ENCODE assay signal across 1 cellular context in genomic region chr10:79209340-79209739, GRCh38.
TF ChIP-seq lines count a peak whose summit lies in the region.

No MANE protein-coding gene starts in this region.

TF ChIP-seq in endothelial cell of umbilical vein, 7 proteins besides CTCF, POLR2A, EP300 and RAD21:
- no peak for TF ChIP-seq MAX (IDR thresholded peaks at IDR 0.05; ENCODE audit: insufficient read depth, insufficient read length)
- TF ChIP-seq MYC (IDR thresholded peaks at IDR 0.05; ENCODE audit: low read depth, low read length), result no peak
- no peak for TF ChIP-seq EZH2 (IDR thresholded peaks at IDR 0.05; ENCODE audit: borderline replicate concordance, low read depth, low read length, severe bottlenecking)
- no peak for TF ChIP-seq JUN (IDR thresholded peaks at IDR 0.05; ENCODE audit: borderline replicate concordance, insufficient read depth, insufficient read length, low read depth)
- no peak for TF ChIP-seq GATA2 (IDR thresholded peaks at IDR 0.05; ENCODE audit: insufficient read depth, insufficient read length, low read depth, low read length)
- TF ChIP-seq FOS (IDR thresholded peaks at IDR 0.05; ENCODE audit: borderline replicate concordance, insufficient read depth, low read length), result no peak
- TF ChIP-seq POLR2AphosphoS5 (IDR thresholded peaks at IDR 0.05; ENCODE audit: insufficient read depth, low read depth, low read length), result no peak
